17 cellular contexts compared by ENCODE assay signal in the genomic region with DNA sequence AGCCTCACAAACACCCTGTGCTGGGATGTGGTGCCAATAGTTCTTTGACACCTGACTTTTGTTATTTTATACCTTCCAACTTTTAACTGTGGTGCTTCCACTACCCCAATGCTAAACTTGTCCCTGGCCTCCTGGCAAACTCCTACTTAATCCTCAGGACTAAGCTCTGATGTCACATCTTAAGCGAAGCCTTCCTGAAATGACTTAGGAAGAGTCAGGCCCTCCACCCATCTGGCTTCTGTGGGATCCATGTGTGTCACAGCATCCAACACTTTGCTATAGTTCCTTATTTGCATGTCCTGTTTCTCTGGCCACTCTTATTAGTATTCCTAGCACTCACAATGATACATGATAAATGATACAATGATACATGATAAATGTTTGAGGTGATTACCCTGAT.
DNase-seq lines count a peak whose midpoint lies in the region; ATAC-seq and TF ChIP-seq lines count a peak whose summit lies in the region.
"Had no signal": no experiment of that assay in that cellular context is flagged by ENCODE, and none has a peak within 500 bp of the region (broad histone marks: within the 10 kb centered on the region; RNA-seq: fewer than 3 reads in every experiment).

No MANE protein-coding gene starts in this region.

- no peak overlapping the region for H2AK5ac ChIP-seq in IMR-90 (ENCODE audit: low read depth, low read length)

- CTCF ChIA-PET in IMR-90 (lab: Yijun Ruan, JAX): interaction anchor here (0.5 kb wide), 1 partner anchor 8 kb away, joined by 3 read pairs; no protein-coding TSS in a partner anchor

- no peak overlapping the region for H2AFZ ChIP-seq in IMR-90 (replicated peaks; ENCODE audit: low read length, poor library complexity)
- no peak overlapping the region for H2AFZ ChIP-seq in neural progenitor cell (replicated peaks)

- no peak for TF ChIP-seq CTCF in IMR-90 (conservative IDR thresholded peaks at IDR 0.05; ENCODE audit: low read depth, low read length)
- TF ChIP-seq CTCF in left ventricle myocardium inferior (IDR thresholded peaks at IDR 0.05; ENCODE audit: borderline replicate concordance): no peak
- TF ChIP-seq CTCF in neural progenitor cell (IDR thresholded peaks at IDR 0.05): no peak
- no peak for TF ChIP-seq CTCF in tibial artery (IDR thresholded peaks at IDR 0.05)

- H3K14ac ChIP-seq in IMR-90 (replicated peaks; ENCODE audit: low read depth, low read length): no peak overlapping the region

- no peaks in the 10 kb centered on the region for H3K4me1 Mint-ChIP-seq in neural progenitor cell
- H3K4me1 Mint-ChIP-seq: H9 had no signal

- H4K20me1 ChIP-seq in IMR-90 (ENCODE audit: insufficient read depth, low read length) (no peaks in the 10 kb centered on the region), neural progenitor cell (ENCODE audit: low read depth) (no peaks in the 10 kb centered on the region)

- H3K4me1 ChIP-seq in IMR-90 (ENCODE audit: control insufficient read depth, insufficient read depth, low read length) (0 out of 2 replicates have a peak, but pooled peaks cover 2% of the 10 kb centered on the region), left ventricle myocardium inferior (no peaks in the 10 kb centered on the region), neural progenitor cell (peaks cover 8% of the 10 kb centered on the region), tibial artery (peaks cover 0 to 5% (median 2%) of the 10 kb centered on the region in 4 donors)

- H2BK120ac ChIP-seq in IMR-90 (ENCODE audit: low read depth, low read length): no peak overlapping the region

- no peak overlapping the region for H3K23ac ChIP-seq in IMR-90 (ENCODE audit: low read depth, low read length)

- no peaks in the 10 kb centered on the region for H3K36me3 ChIP-seq in IMR-90 (ENCODE audit: control insufficient read depth, insufficient read depth, low read length)
- H3K36me3 ChIP-seq in left ventricle myocardium inferior: no peaks in the 10 kb centered on the region
- H3K36me3 ChIP-seq in neural progenitor cell: no peaks in the 10 kb centered on the region
- H3K36me3 ChIP-seq in tibial artery: no peaks in the 10 kb centered on the region

- no peak overlapping the region for H2AK9ac ChIP-seq in IMR-90 (replicated peaks; ENCODE audit: low read depth, low read length, poor library complexity)

- no peak for ATAC-seq in IMR-90 (ENCODE audit: low read depth)
- ATAC-seq in HG03280 (IDR thresholded peaks at IDR 0.05; ENCODE audit: unreplicated experiment): no peak
- ATAC-seq: HepG2 had no signal

- TF ChIP-seq RAD21 in IMR-90 (IDR thresholded peaks at IDR 0.05; ENCODE audit: low read length): no peak

- H3K4me3 Mint-ChIP-seq in neural progenitor cell: no peak overlapping the region
- H3K4me3 Mint-ChIP-seq: B cell; CD4-positive, alpha-beta T cell; H9 had no signal

- WGBS in IMR-90 (ENCODE audit: extremely low coverage in 2 of 2, insufficient read length in 1 of 2), 2 experiments: no CpG with 5 or more reads among the region's 1 CpG

- no peak overlapping the region for H3K9ac ChIP-seq in IMR-90 (ENCODE audit: low read depth, low read length)
- H3K9ac ChIP-seq in neural progenitor cell: no peak overlapping the region

- in situ Hi-C loops in IMR-90 (cut with MboI; ENCODE audit: low sequenced_read_pairs): no loop called here

- H3K9me3 ChIP-seq in IMR-90 (ENCODE audit: control insufficient read depth, insufficient read depth, low read length): 0 out of 2 replicates have a peak, but pooled peaks cover 2% of the 10 kb centered on the region
- H3K9me3 ChIP-seq in left ventricle myocardium inferior (replicated peaks): no peaks in the 10 kb centered on the region
- H3K9me3 ChIP-seq in neural progenitor cell (ENCODE audit: low read depth): no peaks in the 10 kb centered on the region
- H3K9me3 ChIP-seq in tibial artery: no peaks in the 10 kb centered on the region

- peaks cover 5% of the 10 kb centered on the region for H3K9me3 Mint-ChIP-seq in neural progenitor cell
- H3K9me3 Mint-ChIP-seq: H9 had no signal

- no peak overlapping the region for H2BK5ac ChIP-seq in IMR-90 (ENCODE audit: low read depth, low read length, poor library complexity, severe bottlenecking)

- H3K18ac ChIP-seq in IMR-90 (ENCODE audit: low read depth, low read length): no peak overlapping the region

- no peak for TF ChIP-seq POLR2A in IMR-90 (IDR thresholded peaks at IDR 0.05; ENCODE audit: low read depth, low read length)

- H4K8ac ChIP-seq in IMR-90 (ENCODE audit: low read depth in 2 of 2, low read length in 2 of 2): no peak overlapping the region

- H3K27ac Mint-ChIP-seq in neural progenitor cell: no peak overlapping the region
- H3K27ac Mint-ChIP-seq: B cell; CD4-positive, alpha-beta T cell; H9 had no signal

- no peak overlapping the region for H3K56ac ChIP-seq in IMR-90 (ENCODE audit: extremely low read depth, insufficient read depth, low read length)

- H3K4me2 ChIP-seq in IMR-90 (ENCODE audit: low read depth, low read length): no peak overlapping the region
- no peak overlapping the region for H3K4me2 ChIP-seq in neural progenitor cell

- no TSS peak for BruUV-seq in IMR-90 (replicated peaks; lab: Mats Ljungman, UMichigan)

- no peak overlapping the region for H4K5ac ChIP-seq in IMR-90 (ENCODE audit: low read depth, low read length)

- intact Hi-C loops in IMR-90 (cut with micrococcal nuclease): no loop called here
- intact Hi-C loops in left ventricle myocardium inferior (cut with micrococcal nuclease): no loop called here
- intact Hi-C loops in tibial artery (cut with DNase I; ENCODE audit: low total_unique reads): no loop called here

- no peaks in the 10 kb centered on the region for H3K27me3 Mint-ChIP-seq in neural progenitor cell (ENCODE audit: insufficient read depth, low read depth)
- H3K27me3 Mint-ChIP-seq: B cell; CD4-positive, alpha-beta T cell had no signal

- H3K4me3 ChIP-seq in IMR-90 (ENCODE audit: insufficient read depth, low read depth, low read length): no peak overlapping the region
- no peak overlapping the region for H3K4me3 ChIP-seq in left ventricle myocardium inferior
- H3K4me3 ChIP-seq in neural progenitor cell: no peak overlapping the region
- no peak overlapping the region for H3K4me3 ChIP-seq in tibial artery

- no peak overlapping the region for H4K91ac ChIP-seq in IMR-90 (ENCODE audit: insufficient read depth, low read depth, low read length)

- H3K27me3 ChIP-seq in IMR-90 (ENCODE audit: control insufficient read depth, insufficient read depth, low read length) (no peaks in the 10 kb centered on the region), left ventricle myocardium inferior (ENCODE audit: low read depth) (no peaks in the 10 kb centered on the region), neural progenitor cell (no peaks in the 10 kb centered on the region), tibial artery (no peaks in the 10 kb centered on the region)

- dilution Hi-C loops in IMR-90 (cut with HindIII; ENCODE audit: low sequenced_read_pairs, unreplicated experiment): no loop called here

- H3K4ac ChIP-seq in IMR-90 (ENCODE audit: low read depth, low read length): peak overlapping the region; percentile 5; the same call in 1 of the 2 replicates

- H3F3A ChIP-seq in neural progenitor cell (ENCODE audit: low read depth): no peaks in the 10 kb centered on the region

- H2BK20ac ChIP-seq in IMR-90 (ENCODE audit: low read depth, low read length): no peak overlapping the region

- H3K27ac ChIP-seq in IMR-90 (ENCODE audit: insufficient read depth, low read length) (no peak overlapping the region), left ventricle myocardium inferior (replicated peaks) (peak overlapping the region; percentile 67), neural progenitor cell (no peak overlapping the region), tibial artery (no peak overlapping the region)

- no peaks in the 10 kb centered on the region for H3K79me1 ChIP-seq in IMR-90 (ENCODE audit: low read depth in 1 of 2, low read length in 2 of 2)

- POLR2A ChIA-PET in IMR-90 (lab: Charles Lee; ENCODE audit: unreplicated experiment): no interaction called here

- peak; percentile 51 for DNase-seq in D341Med (ENCODE audit: low spot score)
- no peak for DNase-seq in IMR-90
- DNase-seq in left ventricle myocardium inferior: no peak
- peak; percentile 9 for DNase-seq in neural progenitor cell (ENCODE audit: low spot score)
- DNase-seq in DMS 273 treated with DMSO at 0.1 percent for 48 hours (lab: John Stamatoyannopoulos, UW): no peak
- no peak for DNase-seq in tibial artery
- DNase-seq: C1 segment of cervical spinal cord; Calu3; CD4-positive, alpha-beta T cell; DMS153; DMS79 treated with DMSO at 0.1 percent for 48 hours; EL; GOT3; H9 had no signal

- no peak overlapping the region for H2BK15ac ChIP-seq in IMR-90 (ENCODE audit: low read depth, low read length)

- no peaks in the 10 kb centered on the region for H3K9me1 ChIP-seq in IMR-90 (ENCODE audit: insufficient read depth, low read length)

- no peaks in the 10 kb centered on the region for H3K79me2 ChIP-seq in neural progenitor cell (ENCODE audit: low read depth)

- H3K36me3 Mint-ChIP-seq in neural progenitor cell: no peaks in the 10 kb centered on the region

TF ChIP-seq in IMR-90, 13 proteins besides CTCF, POLR2A, EP300 and RAD21 (continues in another document):
- TF ChIP-seq CHD1 (IDR thresholded peaks at IDR 0.05; ENCODE audit: low read depth, low read length) (no peak), FOS (IDR thresholded peaks at IDR 0.05; ENCODE audit: low read depth, low read length) (no peak), SMC3 (IDR thresholded peaks at IDR 0.05; ENCODE audit: low read depth, low read length) (no peak), MXI1 (IDR thresholded peaks at IDR 0.05; ENCODE audit: borderline replicate concordance, low read depth, low read length) (no peak), RFX5 (IDR thresholded peaks at IDR 0.05; ENCODE audit: low read depth, low read length) (no peak), NFE2L2 (IDR thresholded peaks at IDR 0.05; ENCODE audit: low read depth, low read length) (no peak), MAFK (IDR thresholded peaks at IDR 0.05; ENCODE audit: low read depth, low read length) (no peak), CEBPB (IDR thresholded peaks at IDR 0.05; ENCODE audit: low read depth, low read length) (no peak), RCOR1 (IDR thresholded peaks at IDR 0.05; ENCODE audit: insufficient replicate concordance, low read length) (no peak), USF2 (IDR thresholded peaks at IDR 0.05; ENCODE audit: low read depth, low read length) (no peak)

Comparison
In these comparisons a context has a peak if more than half of its experiments do, and no peak if none do; other contexts are left out.
1. DNase-seq: peak in D341Med (single experiment) and neural progenitor cell (single experiment); none in IMR-90 (single experiment), left ventricle myocardium inferior (single experiment), DMS 273 treated with DMSO at 0.1 percent for 48 hours (single experiment) and tibial artery (0 of 2).